In genomic region chr11:107587306-107587979, GRCh38 we compare ENCODE assay signal across 1 cellular context.
TF ChIP-seq lines count a peak whose summit lies in the region.

No MANE protein-coding gene starts in this region.

TF ChIP-seq in IMR-90, 13 proteins besides CTCF, POLR2A, EP300 and RAD21:
- TF ChIP-seq CHD1 (IDR thresholded peaks at IDR 0.05; ENCODE audit: low read depth, low read length) (no peak), CEBPB (IDR thresholded peaks at IDR 0.05; ENCODE audit: low read depth, low read length) (peak; percentile 65; the same call in 1 of the 2 replicates), RCOR1 (IDR thresholded peaks at IDR 0.05; ENCODE audit: insufficient replicate concordance, low read length) (no peak), ELK1 (IDR thresholded peaks at IDR 0.05; ENCODE audit: borderline replicate concordance, low read depth, low read length) (no peak), USF2 (IDR thresholded peaks at IDR 0.05; ENCODE audit: low read depth, low read length) (no peak), FOS (IDR thresholded peaks at IDR 0.05; ENCODE audit: low read depth, low read length) (no peak), BHLHE40 (IDR thresholded peaks at IDR 0.05; ENCODE audit: low read depth, low read length) (no peak), MAFK (IDR thresholded peaks at IDR 0.05; ENCODE audit: low read depth, low read length) (no peak), MAZ (IDR thresholded peaks at IDR 0.05; ENCODE audit: borderline replicate concordance, low read depth, low read length) (no peak)
